In the genomic region with DNA sequence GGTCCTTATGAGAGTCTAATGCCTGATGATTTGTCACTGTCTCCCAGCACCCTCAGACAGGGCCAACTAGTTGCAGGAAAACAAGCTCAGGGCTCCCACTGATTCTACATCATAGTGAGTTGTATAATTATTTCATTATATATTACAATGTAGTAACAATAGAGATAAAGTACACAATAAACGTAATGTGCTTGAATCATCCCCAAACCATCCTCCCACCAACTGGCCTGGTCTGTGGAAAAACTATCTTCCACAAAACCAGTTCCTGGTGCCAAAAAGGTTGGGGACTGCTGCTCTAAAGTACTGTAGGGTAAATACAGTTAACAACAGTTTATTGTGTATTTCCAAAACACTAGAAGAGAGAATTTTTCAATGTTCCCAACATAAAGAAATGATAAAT, we compare ENCODE assay signal across 1 cellular context.
TF ChIP-seq lines count a peak whose summit lies in the region.

No MANE protein-coding gene starts in this region.

TF ChIP-seq in IMR-90, 13 proteins besides CTCF, POLR2A, EP300 and RAD21:
- no peak for TF ChIP-seq SMC3 (IDR thresholded peaks at IDR 0.05; ENCODE audit: low read depth, low read length)
- TF ChIP-seq, protein P1, sequence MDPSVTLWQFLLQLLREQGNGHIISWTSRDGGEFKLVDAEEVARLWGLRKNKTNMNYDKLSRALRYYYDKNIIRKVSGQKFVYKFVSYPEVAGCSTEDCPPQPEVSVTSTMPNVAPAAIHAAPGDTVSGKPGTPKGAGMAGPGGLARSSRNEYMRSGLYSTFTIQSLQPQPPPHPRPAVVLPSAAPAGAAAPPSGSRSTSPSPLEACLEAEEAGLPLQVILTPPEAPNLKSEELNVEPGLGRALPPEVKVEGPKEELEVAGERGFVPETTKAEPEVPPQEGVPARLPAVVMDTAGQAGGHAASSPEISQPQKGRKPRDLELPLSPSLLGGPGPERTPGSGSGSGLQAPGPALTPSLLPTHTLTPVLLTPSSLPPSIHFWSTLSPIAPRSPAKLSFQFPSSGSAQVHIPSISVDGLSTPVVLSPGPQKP (IDR thresholded peaks at IDR 0.05; ENCODE audit: borderline replicate concordance, low read depth, low read length) = no peak
- no peak for TF ChIP-seq RCOR1 (IDR thresholded peaks at IDR 0.05; ENCODE audit: insufficient replicate concordance, low read length)
- TF ChIP-seq, protein P2, sequence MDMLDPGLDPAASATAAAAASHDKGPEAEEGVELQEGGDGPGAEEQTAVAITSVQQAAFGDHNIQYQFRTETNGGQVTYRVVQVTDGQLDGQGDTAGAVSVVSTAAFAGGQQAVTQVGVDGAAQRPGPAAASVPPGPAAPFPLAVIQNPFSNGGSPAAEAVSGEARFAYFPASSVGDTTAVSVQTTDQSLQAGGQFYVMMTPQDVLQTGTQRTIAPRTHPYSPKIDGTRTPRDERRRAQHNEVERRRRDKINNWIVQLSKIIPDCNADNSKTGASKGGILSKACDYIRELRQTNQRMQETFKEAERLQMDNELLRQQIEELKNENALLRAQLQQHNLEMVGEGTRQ (IDR thresholded peaks at IDR 0.05; ENCODE audit: low read depth, low read length) = no peak
- TF ChIP-seq NFE2L2 (IDR thresholded peaks at IDR 0.05; ENCODE audit: low read depth, low read length) = no peak
- TF ChIP-seq FOS (IDR thresholded peaks at IDR 0.05; ENCODE audit: low read depth, low read length) = no peak
- TF ChIP-seq CEBPB (IDR thresholded peaks at IDR 0.05; ENCODE audit: low read depth, low read length) = no peak
- TF ChIP-seq MAZ (IDR thresholded peaks at IDR 0.05; ENCODE audit: borderline replicate concordance, low read depth, low read length) = no peak
- TF ChIP-seq MXI1 (IDR thresholded peaks at IDR 0.05; ENCODE audit: borderline replicate concordance, low read depth, low read length) = no peak
- no peak for TF ChIP-seq RFX5 (IDR thresholded peaks at IDR 0.05; ENCODE audit: low read depth, low read length)
- no peak for TF ChIP-seq CHD1 (IDR thresholded peaks at IDR 0.05; ENCODE audit: low read depth, low read length)
- TF ChIP-seq BHLHE40 (IDR thresholded peaks at IDR 0.05; ENCODE audit: low read depth, low read length) = no peak
- no peak for TF ChIP-seq MAFK (IDR thresholded peaks at IDR 0.05; ENCODE audit: low read depth, low read length)
